In the genomic region with DNA sequence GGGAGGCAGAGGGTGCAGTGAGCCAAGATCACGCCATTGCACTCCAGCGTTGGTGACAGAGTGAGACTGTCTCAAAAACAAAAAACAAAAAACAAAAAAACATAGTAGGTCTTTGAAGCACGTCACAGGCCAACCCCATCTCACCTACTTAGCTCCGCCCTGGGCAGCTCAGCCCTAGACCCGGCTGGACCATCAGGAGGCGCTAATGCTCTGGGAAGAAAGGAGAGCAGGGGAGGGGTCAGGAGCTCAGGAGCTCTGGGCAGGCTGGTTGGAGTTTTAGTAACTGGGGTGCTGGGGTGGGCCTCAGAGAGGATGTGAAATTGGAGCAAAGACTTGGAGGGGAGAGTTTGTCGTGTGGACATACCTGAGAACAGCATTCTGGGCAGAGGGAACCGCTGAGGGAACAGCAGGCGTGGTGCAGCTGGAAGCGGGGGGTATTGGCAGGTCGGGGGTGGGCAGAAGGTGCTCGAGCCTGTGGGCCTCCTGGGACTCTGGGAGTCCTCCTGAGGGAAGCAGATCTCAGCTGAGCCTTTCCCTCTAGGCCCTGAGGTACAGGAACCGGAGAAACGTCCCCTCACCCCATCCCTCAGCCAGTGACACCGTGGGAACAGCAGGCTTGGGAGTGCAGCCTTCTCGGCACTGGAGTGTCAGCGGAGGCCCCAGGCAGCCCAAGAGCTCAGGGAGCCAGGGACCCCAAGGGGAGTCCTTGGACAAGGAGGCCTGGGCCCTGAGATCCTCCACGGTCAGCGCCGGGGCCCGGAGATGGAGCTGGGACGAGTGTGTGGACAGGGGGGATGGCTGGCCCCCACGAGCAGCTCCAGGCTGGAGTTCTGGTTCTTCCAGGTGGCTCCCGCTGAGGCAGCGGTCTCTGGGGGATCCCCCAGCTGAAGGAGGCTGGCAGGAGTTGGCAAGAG, we compare ENCODE assay signal across 8 cellular contexts. TPM values are rescaled to one million over a fixed set of nuclear protein-coding genes. Genes with fewer than 3 reads are reported as not detected.
DNase-seq lines count a peak whose midpoint lies in the region; ATAC-seq, FAIRE-seq and TF ChIP-seq lines count a peak whose summit lies in the region.

No MANE protein-coding gene starts in this region.

- CTCF ChIA-PET in CD8-positive, alpha-beta memory T cell (lab: Charles Lee), result interaction anchor here (1.4 to 1.8 kb wide), 5 partner anchors 12 to 92 kb away, joined by 3 to 6 read pairs (median 5); a partner anchor contains a TSS
- CTCF ChIA-PET in OCI-LY7 (lab: Charles Lee; ENCODE audit: unreplicated experiment), result interaction anchor here (0.6 to 3.1 kb wide), 3 partner anchors 25 to 39 kb away, joined by 3 to 33 read pairs (median 3); a partner anchor contains a TSS

- H3K36me3 ChIP-seq in CD8-positive, alpha-beta memory T cell (ENCODE audit: insufficient read depth, low read length), result no peaks in the 10 kb centered on the region
- H3K36me3 ChIP-seq in OCI-LY7 (ENCODE audit: insufficient read depth, low read length) (peaks cover 17% of the 10 kb centered on the region; the same call in 1 of the 2 replicates), brain microvascular endothelial cell (replicated peaks) (peaks cover 3% of the 10 kb centered on the region)

- H3K27ac Mint-ChIP-seq in CD8-positive, alpha-beta memory T cell, result peak overlapping the region in 7 of 8 donors; percentile 10 to 77 (median 48)
- no peak overlapping the region for H3K27ac Mint-ChIP-seq in neural crest cell (ENCODE audit: unreplicated experiment)

- no peak overlapping the region for H3K4me3 ChIP-seq in CD8-positive, alpha-beta memory T cell (ENCODE audit: low read length)
- H3K4me3 ChIP-seq in OCI-LY7 (ENCODE audit: low read depth, low read length, poor library complexity, severe bottlenecking) (no peak overlapping the region), brain microvascular endothelial cell (ENCODE audit: low read depth, low read length) (no peak overlapping the region)

- no peaks in the 10 kb centered on the region for H3K9me3 ChIP-seq in CD8-positive, alpha-beta memory T cell (ENCODE audit: low read length)
- no peaks in the 10 kb centered on the region for H3K9me3 ChIP-seq in OCI-LY7 (ENCODE audit: low read length)

- TF ChIP-seq POLR2A in GM12891 (IDR thresholded peaks at IDR 0.05; ENCODE audit: low read depth, low read length), result no peak

- FAIRE-seq in GM12891 (lab: Jason Lieb, UNC) (no peak), RCC 7860 (lab: Jason Lieb, UNC) (no peak)

- H4K20me1 ChIP-seq in OCI-LY7 (ENCODE audit: insufficient read depth, low read length), result no peaks in the 10 kb centered on the region

- H2AFZ ChIP-seq in OCI-LY7 (ENCODE audit: low read length), result no peak overlapping the region

- H3K27ac ChIP-seq in CD8-positive, alpha-beta memory T cell (ENCODE audit: low read depth, low read length), result no peak overlapping the region
- H3K27ac ChIP-seq in OCI-LY7 (ENCODE audit: low read depth, low read length, poor library complexity, severe bottlenecking), result no peak overlapping the region
- H3K27ac ChIP-seq in brain microvascular endothelial cell, result no peak overlapping the region

- H3K36me3 Mint-ChIP-seq in CD8-positive, alpha-beta memory T cell, result peaks cover 0 to 31% (median 3%) of the 10 kb centered on the region in 3 donors
- no peaks in the 10 kb centered on the region for H3K36me3 Mint-ChIP-seq in neural crest cell (ENCODE audit: low read depth)

- DNase-seq in CD8-positive, alpha-beta memory T cell, result no peak
- peak; percentile 16 for DNase-seq in GM12891 (ENCODE audit: insufficient read length, low spot score)
- peak; percentile 64 for DNase-seq in OCI-LY7 (ENCODE audit: low spot score)
- DNase-seq in brain microvascular endothelial cell, result no peak
- peak; percentile 65 for DNase-seq in neural crest cell (ENCODE audit: low read depth, low spot score)
- no peak for DNase-seq in RCC 7860 (ENCODE audit: low spot score)

- BruUV-seq in OCI-LY7 (replicated peaks; lab: Mats Ljungman, UMichigan), result TSS peak; percentile 94

- H3K27me3 Mint-ChIP-seq in CD8-positive, alpha-beta memory T cell, result no peaks in the 10 kb centered on the region
- no peaks in the 10 kb centered on the region for H3K27me3 Mint-ChIP-seq in neural crest cell (ENCODE audit: low read depth)

- no peak for ATAC-seq in HG02870 (IDR thresholded peaks at IDR 0.05; ENCODE audit: unreplicated experiment)
- no peak for ATAC-seq in HG02610 (IDR thresholded peaks at IDR 0.05; ENCODE audit: unreplicated experiment)

- no peaks in the 10 kb centered on the region for H3K27me3 ChIP-seq in CD8-positive, alpha-beta memory T cell (ENCODE audit: insufficient read depth, low read length, poor library complexity, severe bottlenecking)
- H3K27me3 ChIP-seq in brain microvascular endothelial cell (replicated peaks), result no peaks in the 10 kb centered on the region

- POLR2A ChIA-PET in CD8-positive, alpha-beta memory T cell (lab: Charles Lee), result interaction anchor here (0.7 to 1.1 kb wide), 2 partner anchors 12 to 18 kb away, joined by 3 to 4 read pairs; no protein-coding TSS in a partner anchor
- POLR2A ChIA-PET in OCI-LY7 (lab: Charles Lee), result interaction anchor here (3.2 kb wide), 1 partner anchor 39 kb away, joined by 17 read pairs; a partner anchor contains a TSS

- peaks cover 22 to 42% (median 25%) of the 10 kb centered on the region in 3 donors for H3K4me1 Mint-ChIP-seq in CD8-positive, alpha-beta memory T cell
- peaks cover 15% of the 10 kb centered on the region for H3K4me1 Mint-ChIP-seq in neural crest cell

- H3K79me2 ChIP-seq in OCI-LY7 (ENCODE audit: insufficient read depth, low read depth, low read length), result no peaks in the 10 kb centered on the region

- H3K4me3 Mint-ChIP-seq in CD8-positive, alpha-beta memory T cell, result peak overlapping the region in 6 of 7 donors; percentile 33 to 67 (median 56)
- H3K4me3 Mint-ChIP-seq in neural crest cell, result peak overlapping the region; percentile 75

- peaks cover 22% of the 10 kb centered on the region for H3K4me1 ChIP-seq in CD8-positive, alpha-beta memory T cell (ENCODE audit: insufficient read depth, low read length)
- peaks cover 46% of the 10 kb centered on the region for H3K4me1 ChIP-seq in OCI-LY7 (ENCODE audit: insufficient read depth, low read length, poor library complexity, severe bottlenecking)

- intact Hi-C loops in OCI-LY7 (cut with micrococcal nuclease; ENCODE audit: unreplicated experiment), result no loop called here

- no peak overlapping the region for H3K4me2 ChIP-seq in OCI-LY7 (ENCODE audit: low read length)

- H3K9me2 ChIP-seq in OCI-LY7 (ENCODE audit: insufficient read depth, low read length), result no peaks in the 10 kb centered on the region

- H3K9me3 Mint-ChIP-seq in CD8-positive, alpha-beta memory T cell, result no peaks in the 10 kb centered on the region
- H3K9me3 Mint-ChIP-seq in neural crest cell, result no peaks in the 10 kb centered on the region

- TF ChIP-seq CTCF in OCI-LY7 (conservative IDR thresholded peaks at IDR 0.05; ENCODE audit: low read length), result peak; percentile 77
- TF ChIP-seq CTCF in brain microvascular endothelial cell (IDR thresholded peaks at IDR 0.05; ENCODE audit: low read depth, low read length, missing control alignments), result peak; percentile 71
- peak; percentile 57 for TF ChIP-seq CTCF in neural crest cell (conservative IDR thresholded peaks at IDR 0.05)

- in situ Hi-C loops in brain microvascular endothelial cell (cut with HindIII; ENCODE audit: low pct_ligation_motif_present, low sequenced_read_pairs), result no loop called here

TF ChIP-seq in GM12891, 5 proteins besides CTCF, POLR2A, EP300 and RAD21:
- no peak for TF ChIP-seq POU2F2 (IDR thresholded peaks at IDR 0.05; ENCODE audit: low read depth, low read length)
- no peak for TF ChIP-seq PAX5 (IDR thresholded peaks at IDR 0.05; ENCODE audit: insufficient read depth, low read length, severe bottlenecking)
- no peak for TF ChIP-seq SPI1 (IDR thresholded peaks at IDR 0.05; ENCODE audit: low read depth, low read length)
- TF ChIP-seq POLR2AphosphoS5 (IDR thresholded peaks at IDR 0.05; ENCODE audit: low read depth, low read length), result no peak
- no peak for TF ChIP-seq TAF1 (IDR thresholded peaks at IDR 0.05; ENCODE audit: low read depth, low read length)

RNA-seq across cellular contexts. Expression of a gene that starts 2.2 kb away (rescaled TPM):
- total RNA-seq in CD8-positive, alpha-beta memory T cell, result 10 to 100 TPM; 38.0 to 39.0 TPM
- 15.9 TPM for polyA plus RNA-seq in CD8-positive, alpha-beta memory T cell
- polyA plus RNA-seq in GM12891 (2012; ENCODE audit: low read depth, missing spikeins), result 12.4 TPM
- 9.0 and 16.7 TPM in 2 replicates for total RNA-seq in OCI-LY7 (2014; rRNA removed; shearing (Covaris generic))
- total RNA-seq in OCI-LY7 (2022) (11.0 and 13.4 TPM in 2 replicates), neural crest cell (12.6 and 17.6 TPM in 2 replicates)

RNA-seq across cellular contexts. Expression of a gene that starts 16.8 kb away (rescaled TPM):
- 100 to 1,000 TPM; 101 to 105 TPM for total RNA-seq in CD8-positive, alpha-beta memory T cell
- polyA plus RNA-seq in CD8-positive, alpha-beta memory T cell, result 45.6 TPM
- polyA plus RNA-seq in GM12891 (2012; ENCODE audit: low read depth, missing spikeins), result 45.4 TPM
- total RNA-seq in OCI-LY7 (2014; rRNA removed; shearing (Covaris generic)), result 40.7 and 44.1 TPM in 2 replicates
- total RNA-seq in OCI-LY7 (2022), result 61.5 and 67.2 TPM in 2 replicates
- total RNA-seq in neural crest cell, result 0.91 and 1.1 TPM in 2 replicates

RNA-seq across cellular contexts. Expression of a gene that starts 38.8 kb away (rescaled TPM):
- total RNA-seq in CD8-positive, alpha-beta memory T cell, result 100 to 1,000 TPM; 114 to 126 TPM
- polyA plus RNA-seq in CD8-positive, alpha-beta memory T cell, result 170 TPM
- 306 TPM for polyA plus RNA-seq in GM12891 (2012; ENCODE audit: low read depth, missing spikeins)
- 177 and 200 TPM in 2 replicates for total RNA-seq in OCI-LY7 (2014; rRNA removed; shearing (Covaris generic))
- total RNA-seq in OCI-LY7 (2022) (168 and 217 TPM in 2 replicates), neural crest cell (148 and 168 TPM in 2 replicates)

RNA-seq across cellular contexts. Expression of a gene that starts 39.4 kb away (rescaled TPM):
- total RNA-seq in CD8-positive, alpha-beta memory T cell, result 100 to 1,000 TPM; 327 to 332 TPM
- 467 TPM for polyA plus RNA-seq in CD8-positive, alpha-beta memory T cell
- 327 TPM for polyA plus RNA-seq in GM12891 (2012; ENCODE audit: low read depth, missing spikeins)
- 322 and 414 TPM in 2 replicates for total RNA-seq in OCI-LY7 (2014; rRNA removed; shearing (Covaris generic))
- total RNA-seq in OCI-LY7 (2022) (198 and 205 TPM in 2 replicates), neural crest cell (201 and 207 TPM in 2 replicates)

RNA-seq across cellular contexts. Expression of a gene that starts 51.4 kb away (rescaled TPM):
- 10 to 100 TPM; 52.2 to 54.3 TPM for total RNA-seq in CD8-positive, alpha-beta memory T cell
- polyA plus RNA-seq in CD8-positive, alpha-beta memory T cell, result 11.9 TPM
- polyA plus RNA-seq in GM12891 (2012; ENCODE audit: low read depth, missing spikeins), result 11.5 TPM
- total RNA-seq in OCI-LY7 (2014; rRNA removed; shearing (Covaris generic)), result 28.6 and 42.3 TPM in 2 replicates
- 44.9 and 57.8 TPM in 2 replicates for total RNA-seq in OCI-LY7 (2022)
- total RNA-seq in neural crest cell, result 33.8 and 34.7 TPM in 2 replicates

Comparison
In these comparisons a context has a peak if more than half of its experiments do, and no peak if none do; other contexts are left out.
1. DNase-seq: peak in GM12891 (single experiment), OCI-LY7 (single experiment) and neural crest cell (single experiment); none in CD8-positive, alpha-beta memory T cell (0 of 5), brain microvascular endothelial cell (single experiment) and RCC 7860 (single experiment).
2. RNA of a gene that starts 16.8 kb away (total RNA-seq): 101 to 105 TPM in CD8-positive, alpha-beta memory T cell and 40.7 to 67.2 TPM in OCI-LY7; 0.91 to 1.1 TPM in neural crest cell; every median in the first group is over 10 times any median in the second.
3. Peak in every context shown above with its lines, with median percentiles within 50 percentile points of each other: CTCF ChIP-seq.